Comparison of ENCODE assay signal across 8 cellular contexts in the genomic region with DNA sequence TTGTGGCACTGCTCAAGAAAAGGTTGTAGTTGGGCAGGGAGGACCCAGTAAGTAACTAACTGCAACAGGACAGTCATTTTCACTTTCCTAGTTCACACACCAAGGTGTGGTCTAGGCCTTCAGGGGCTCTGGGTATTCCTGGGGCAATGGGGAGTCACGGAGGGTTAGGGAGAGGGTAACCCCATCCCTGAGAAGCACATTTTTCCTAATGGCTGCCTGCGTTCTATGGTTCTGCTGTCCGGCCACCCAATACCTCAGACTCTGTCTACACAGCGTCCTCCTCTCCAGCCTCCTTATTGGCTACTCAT. TPM values are rescaled to one million over a fixed set of nuclear protein-coding genes. Genes with fewer than 3 reads are reported as not detected.
A peak's percentile ranks its signal among the peaks of the same experiment; 100 is the strongest.
DNase-seq lines count a peak whose midpoint lies in the region; ATAC-seq and TF ChIP-seq lines count a peak whose summit lies in the region.

No MANE protein-coding gene starts in this region.

- H3K4me3 ChIP-seq in NT2/D1 (ENCODE audit: insufficient read length, low read depth) (peak overlapping the region; percentile 74), neural progenitor cell (peak overlapping the region; percentile 62)

- peak overlapping the region; percentile 79 to 86 for H3K4me3 Mint-ChIP-seq in effector memory CD8-positive, alpha-beta T cell
- peak overlapping the region; percentile 94 for H3K4me3 Mint-ChIP-seq in neural progenitor cell

- H3K27me3 Mint-ChIP-seq in effector memory CD8-positive, alpha-beta T cell = no peaks in the 10 kb centered on the region
- peaks cover 11% of the 10 kb centered on the region for H3K27me3 Mint-ChIP-seq in neural progenitor cell (ENCODE audit: insufficient read depth, low read depth)

- peaks cover 7% of the 10 kb centered on the region for H3F3A ChIP-seq in neural progenitor cell (ENCODE audit: low read depth)

- peaks cover 25% of the 10 kb centered on the region for H3K36me3 Mint-ChIP-seq in effector memory CD8-positive, alpha-beta T cell (ENCODE audit: insufficient read depth)
- H3K36me3 Mint-ChIP-seq in neural progenitor cell = peaks cover 4% of the 10 kb centered on the region

- H3K4me2 ChIP-seq in neural progenitor cell = peak overlapping the region; percentile 78

- H3K4me1 Mint-ChIP-seq in effector memory CD8-positive, alpha-beta T cell (ENCODE audit: low read depth in 2 of 2) = peaks cover 24 to 26% of the 10 kb centered on the region in 2 donors
- H3K4me1 Mint-ChIP-seq in neural progenitor cell = peaks cover 17% of the 10 kb centered on the region

- H3K27ac Mint-ChIP-seq in effector memory CD8-positive, alpha-beta T cell = peak overlapping the region; percentile 96 to 99
- H3K27ac Mint-ChIP-seq in neural progenitor cell = peak overlapping the region; percentile 99

- H4K20me1 ChIP-seq in neural progenitor cell (ENCODE audit: low read depth) = peaks cover 13% of the 10 kb centered on the region

- peaks cover 10% of the 10 kb centered on the region for H3K4me1 ChIP-seq in NT2/D1 (ENCODE audit: insufficient read depth, insufficient read length)
- peaks cover 7% of the 10 kb centered on the region for H3K4me1 ChIP-seq in neural progenitor cell

- no peak overlapping the region for H2AFZ ChIP-seq in neural progenitor cell (replicated peaks)

- H3K36me3 ChIP-seq in NT2/D1 (ENCODE audit: insufficient read depth, insufficient read length, low read length) (peaks cover 32% of the 10 kb centered on the region), neural progenitor cell (no peaks in the 10 kb centered on the region)

- DNase-seq in NT2/D1 (ENCODE audit: low read depth, low spot score) = no peak
- DNase-seq in effector memory CD8-positive, alpha-beta T cell = no peak
- DNase-seq in neural progenitor cell (ENCODE audit: low spot score) = no peak
- no peak for DNase-seq in NCI-H510A (lab: John Stamatoyannopoulos, UW)
- DNase-seq in activated CD8-positive, alpha-beta memory T cell treated with anti-CD3 and anti-CD28 coated beads for 24 hours = no peak

- peaks cover 37% of the 10 kb centered on the region for H3K79me2 ChIP-seq in neural progenitor cell (ENCODE audit: low read depth)

- peak overlapping the region; percentile 98 for H3K27ac ChIP-seq in C4-2B
- no peak overlapping the region for H3K27ac ChIP-seq in neural progenitor cell

- no peak for ATAC-seq in effector memory CD8-positive, alpha-beta T cell (replicated peaks)
- ATAC-seq in HG02588 (IDR thresholded peaks at IDR 0.05; ENCODE audit: unreplicated experiment) (no peak), GM21717 (IDR thresholded peaks at IDR 0.05; ENCODE audit: unreplicated experiment) (no peak)

- H3K27me3 ChIP-seq in NT2/D1 (ENCODE audit: insufficient read depth, insufficient read length) (no peaks in the 10 kb centered on the region), neural progenitor cell (no peaks in the 10 kb centered on the region)

- H3K9ac ChIP-seq in NT2/D1 (ENCODE audit: insufficient read length, low read depth) (peak overlapping the region; percentile 79), neural progenitor cell (peak overlapping the region; percentile 58)

- H3K9me3 Mint-ChIP-seq in effector memory CD8-positive, alpha-beta T cell = no peaks in the 10 kb centered on the region
- peaks cover 4% of the 10 kb centered on the region for H3K9me3 Mint-ChIP-seq in neural progenitor cell

- TF ChIP-seq CTCF in C4-2B (conservative IDR thresholded peaks at IDR 0.05) (no peak), neural progenitor cell (IDR thresholded peaks at IDR 0.05) (no peak)

- H3K9me3 ChIP-seq in NT2/D1 (ENCODE audit: insufficient read depth, low read length) (no peaks in the 10 kb centered on the region), neural progenitor cell (ENCODE audit: low read depth) (no peaks in the 10 kb centered on the region)

RNA-seq across cellular contexts. Expression of gene PPP1R3F, which starts 0.9 kb away (rescaled TPM):
- total RNA-seq in neural progenitor cell (ENCODE audit: low replicate concordance) = 5.6 and 21.2 TPM in 2 replicates

RNA-seq across cellular contexts. Expression of gene FOXP3, which starts 4.1 kb away (rescaled TPM):
- 0.19 TPM in 1 of 2 replicates, not detected in the other for total RNA-seq in neural progenitor cell (ENCODE audit: low replicate concordance)

RNA-seq across cellular contexts. Expression of gene CCDC22, which starts 33.4 kb away (rescaled TPM):
- total RNA-seq in neural progenitor cell (ENCODE audit: low replicate concordance) = 10.3 and 20.3 TPM in 2 replicates

RNA-seq across cellular contexts. Expression of gene GAGE10, which starts 34.8 kb away (rescaled TPM):
- total RNA-seq in neural progenitor cell (ENCODE audit: low replicate concordance) = not detected in 2 replicates

RNA-seq across cellular contexts. Expression of gene CACNA1F, which starts 35.5 kb away (rescaled TPM):
- 1.1 and 4.9 TPM in 2 replicates for total RNA-seq in neural progenitor cell (ENCODE audit: low replicate concordance)
